Comparison of ENCODE assay signal across 32 cellular contexts in genomic region chr13:111965466-111966214, GRCh38.
"Had no signal": no experiment of that assay in that cellular context is flagged by ENCODE, and none has a peak within 500 bp of the region (broad histone marks: within the 10 kb centered on the region; RNA-seq: fewer than 3 reads in every experiment).

No MANE protein-coding gene starts in this region.

- H3K27ac Mint-ChIP-seq: activated CD4-positive, alpha-beta memory T cell treated with anti-CD3 and anti-CD28 coated beads for 36 hours; activated CD4-positive, alpha-beta T cell treated with anti-CD3 and anti-CD28 coated beads for 36 hours; activated CD4-positive, alpha-beta T cell treated with anti-CD3 and anti-CD28 coated beads, Interleukin-2, amount 10 ng/mL, durations not matched to agents 24 days and 14 days; activated CD8-positive, alpha-beta memory T cell treated with anti-CD3 and anti-CD28 coated beads, Interleukin-2, amount 10 ng/mL, durations not matched to agents 7 days and 5 days; activated CD8-positive, alpha-beta T cell treated with anti-CD3 and anti-CD28 coated beads, Interleukin-2, amount 10 ng/mL, durations not matched to agents 7 days and 5 days; activated naive CD4-positive, alpha-beta T cell treated with anti-CD3 and anti-CD28 coated beads for 36 hours; activated naive CD4-positive, alpha-beta T cell treated with anti-CD3 and anti-CD28 coated beads, Interleukin-2, amount 50 U/mL, for 24 hours; activated T-helper 1 cell treated with anti-CD3 and anti-CD28 coated beads, Interleukin-12 subunit alpha, Interleukin-12 subunit beta, Interleukin-2, Interleukin-4 antibody, amounts not matched to agents 30 ng/mL and 10 ng/mL and 1 ng/mL, durations not matched to agents 14 hours and 24 hours and 36 hours; activated T-helper 2 cell treated with anti-CD3 and anti-CD28 coated beads, Interferon-gamma antibody, Interleukin-2, Interleukin-4, amounts not matched to agents 10 μg/mL and 5 μg/mL and 100 μg/mL, durations not matched to agents 14 hours and 24 hours and 36 hours; effector memory CD8-positive, alpha-beta T cell; T-helper 17 cell; T-helper 2 cell treated with Interferon-gamma antibody and Interleukin-4, amounts not matched to agents 5 μg/mL and 100 μg/mL, for 36 hours had no signal

- H3K27me3 ChIP-seq: brain microvascular endothelial cell, foreskin keratinocyte had no signal

- H3K27ac ChIP-seq: brain microvascular endothelial cell, esophagus muscularis mucosa, foreskin keratinocyte, gastroesophageal sphincter, WERI-Rb-1 had no signal

- H3K27me3 Mint-ChIP-seq: activated CD4-positive, alpha-beta T cell treated with anti-CD3 and anti-CD28 coated beads, Interleukin-2, amount 10 ng/mL, durations not matched to agents 24 days and 14 days; activated CD8-positive, alpha-beta memory T cell treated with anti-CD3 and anti-CD28 coated beads, Interleukin-2, amount 10 ng/mL, durations not matched to agents 7 days and 5 days had no signal

- H3K9me3 ChIP-seq: esophagus muscularis mucosa, gastroesophageal sphincter had no signal

- H3K4me3 Mint-ChIP-seq: activated CD4-positive, alpha-beta memory T cell treated with anti-CD3 and anti-CD28 coated beads for 36 hours; activated CD4-positive, alpha-beta T cell treated with anti-CD3 and anti-CD28 coated beads for 36 hours; activated CD4-positive, alpha-beta T cell treated with anti-CD3 and anti-CD28 coated beads, Interleukin-2, amount 10 ng/mL, durations not matched to agents 24 days and 14 days; activated CD8-positive, alpha-beta memory T cell treated with anti-CD3 and anti-CD28 coated beads, Interleukin-2, amount 10 ng/mL, durations not matched to agents 7 days and 5 days; activated CD8-positive, alpha-beta T cell treated with anti-CD3 and anti-CD28 coated beads, Interleukin-2, amount 10 ng/mL, durations not matched to agents 7 days and 5 days; activated naive CD4-positive, alpha-beta T cell treated with anti-CD3 and anti-CD28 coated beads for 36 hours; activated naive CD4-positive, alpha-beta T cell treated with anti-CD3 and anti-CD28 coated beads, Interleukin-2, amount 50 U/mL, for 24 hours; activated T-helper 1 cell treated with anti-CD3 and anti-CD28 coated beads, Interleukin-12 subunit alpha, Interleukin-12 subunit beta, Interleukin-2, Interleukin-4 antibody, amounts not matched to agents 30 ng/mL and 10 ng/mL and 1 ng/mL, durations not matched to agents 14 hours and 24 hours and 36 hours; effector memory CD8-positive, alpha-beta T cell; T-helper 17 cell; T-helper 2 cell treated with Interferon-gamma antibody and Interleukin-4, amounts not matched to agents 5 μg/mL and 100 μg/mL, for 36 hours had no signal

- H3K4me1 ChIP-seq: esophagus muscularis mucosa, foreskin keratinocyte, gastroesophageal sphincter had no signal

- H3K9me3 Mint-ChIP-seq: activated CD4-positive, alpha-beta memory T cell treated with anti-CD3 and anti-CD28 coated beads for 36 hours; activated CD4-positive, alpha-beta T cell treated with anti-CD3 and anti-CD28 coated beads, Interleukin-2, amount 10 ng/mL, durations not matched to agents 24 days and 14 days; activated naive CD4-positive, alpha-beta T cell treated with anti-CD3 and anti-CD28 coated beads for 36 hours; activated naive CD4-positive, alpha-beta T cell treated with anti-CD3 and anti-CD28 coated beads, Interleukin-2, amount 50 U/mL, for 24 hours; activated T-helper 1 cell treated with anti-CD3 and anti-CD28 coated beads, Interleukin-12 subunit alpha, Interleukin-12 subunit beta, Interleukin-2, Interleukin-4 antibody, amounts not matched to agents 30 ng/mL and 10 ng/mL and 1 ng/mL, durations not matched to agents 14 hours and 24 hours and 36 hours; activated T-helper 2 cell treated with anti-CD3 and anti-CD28 coated beads, Interferon-gamma antibody, Interleukin-2, Interleukin-4, amounts not matched to agents 10 μg/mL and 5 μg/mL and 100 μg/mL, durations not matched to agents 14 hours and 24 hours and 36 hours; effector memory CD8-positive, alpha-beta T cell; T-helper 2 cell treated with Interferon-gamma antibody and Interleukin-4, amounts not matched to agents 5 μg/mL and 100 μg/mL, for 36 hours had no signal

- ATAC-seq: activated CD4-positive, alpha-beta T cell treated with anti-CD3 and anti-CD28 coated beads for 36 hours; activated CD8-positive, alpha-beta memory T cell treated with anti-CD3 and anti-CD28 coated beads, Interleukin-2, amount 10 ng/mL, durations not matched to agents 7 days and 5 days; activated CD8-positive, alpha-beta T cell treated with anti-CD3 and anti-CD28 coated beads, Interleukin-2, amount 10 ng/mL, durations not matched to agents 7 days and 5 days; effector memory CD8-positive, alpha-beta T cell; foreskin keratinocyte; gastroesophageal sphincter; T-helper 17 cell had no signal

- H3K4me1 Mint-ChIP-seq: activated CD4-positive, alpha-beta T cell treated with anti-CD3 and anti-CD28 coated beads for 36 hours; activated CD4-positive, alpha-beta T cell treated with anti-CD3 and anti-CD28 coated beads, Interleukin-2, amount 10 ng/mL, durations not matched to agents 24 days and 14 days; activated CD8-positive, alpha-beta memory T cell treated with anti-CD3 and anti-CD28 coated beads, Interleukin-2, amount 10 ng/mL, durations not matched to agents 7 days and 5 days; activated naive CD4-positive, alpha-beta T cell treated with anti-CD3 and anti-CD28 coated beads, Interleukin-2, amount 50 U/mL, for 24 hours; T-helper 17 cell had no signal

- H3K36me3 Mint-ChIP-seq: activated CD4-positive, alpha-beta memory T cell treated with anti-CD3 and anti-CD28 coated beads for 36 hours; activated CD8-positive, alpha-beta memory T cell treated with anti-CD3 and anti-CD28 coated beads, Interleukin-2, amount 10 ng/mL, durations not matched to agents 7 days and 5 days; activated naive CD4-positive, alpha-beta T cell treated with anti-CD3 and anti-CD28 coated beads, Interleukin-2, amount 50 U/mL, for 24 hours had no signal

- DNase-seq: activated CD4-positive, alpha-beta memory T cell treated with anti-CD3 and anti-CD28 coated beads for 36 hours; activated CD4-positive, alpha-beta T cell treated with anti-CD3 and anti-CD28 coated beads for 36 hours; activated CD4-positive, alpha-beta T cell treated with anti-CD3 and anti-CD28 coated beads, Interleukin-2, amount 10 ng/mL, durations not matched to agents 24 days and 14 days; activated CD4-positive, CD25-positive, alpha-beta regulatory T cell; activated CD4-positive, CD25-positive, alpha-beta regulatory T cell treated with anti-CD3 and anti-CD28 coated beads, Interleukin-2, amount 50 U/mL, for 72 hours; activated CD8-positive, alpha-beta memory T cell treated with anti-CD3 and anti-CD28 coated beads, Interleukin-2, amount 10 ng/mL, durations not matched to agents 7 days and 5 days; activated CD8-positive, alpha-beta memory T cell treated with anti-CD3 and anti-CD28 coated beads, Interleukin-2, amount 50 U/mL, for 4 hours; activated CD8-positive, alpha-beta T cell treated with anti-CD3 and anti-CD28 coated beads, Interleukin-2, amount 10 ng/mL, durations not matched to agents 7 days and 5 days; activated effector memory CD4-positive, alpha-beta T cell treated with anti-CD3 and anti-CD28 coated beads, Interleukin-2, amount 50 U/mL, for 16 hours; activated naive CD4-positive, alpha-beta T cell treated with anti-CD3 and anti-CD28 coated beads for 36 hours; activated T-cell treated with anti-CD3 and anti-CD28 coated beads, Interleukin-2, amount 50 U/mL, for 1 hour; activated T-cell treated with anti-CD3 and anti-CD28 coated beads, Interleukin-2, amount 50 U/mL, for 48 hours; amniotic stem cell; anterior cingulate cortex; brain microvascular endothelial cell; caudate nucleus; cortex of kidney; dermis blood vessel endothelial cell; effector CD4-positive, alpha-beta T cell; effector memory CD8-positive, alpha-beta T cell; erythroblast; foreskin keratinocyte; T-helper 1 cell; T-helper 17 cell; T1000; WERI-Rb-1 had no signal

- H3K4me3 ChIP-seq: esophagus muscularis mucosa, gastroesophageal sphincter had no signal

- H3K36me3 ChIP-seq: brain microvascular endothelial cell, esophagus muscularis mucosa, gastroesophageal sphincter, WERI-Rb-1 had no signal
